16 cellular contexts compared by ENCODE assay signal in the genomic region with DNA sequence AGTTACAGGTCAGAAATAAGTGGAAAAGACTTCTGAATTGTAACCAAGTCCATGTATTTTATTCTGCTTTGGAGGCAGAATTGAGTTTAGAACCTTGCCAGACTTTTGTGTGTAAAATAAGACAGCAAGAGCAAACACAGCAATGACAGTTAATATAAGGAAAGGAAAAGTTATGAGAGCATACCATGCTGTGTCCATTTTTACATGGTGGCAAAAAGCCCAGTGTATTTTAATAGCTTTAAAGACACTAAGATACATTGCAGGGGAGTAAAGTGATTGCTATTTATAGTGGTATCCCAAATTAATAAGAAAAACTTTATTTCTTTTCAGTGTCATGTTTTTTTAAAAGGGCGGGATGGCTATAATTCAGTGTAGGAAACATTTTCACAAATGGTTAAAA. TPM values are rescaled to one million over a fixed set of nuclear protein-coding genes. Genes with fewer than 3 reads are reported as not detected.
DNase-seq lines count a peak whose midpoint lies in the region; ATAC-seq and TF ChIP-seq lines count a peak whose summit lies in the region.
"Had no signal": no experiment of that assay in that cellular context is flagged by ENCODE, and none has a peak within 500 bp of the region (broad histone marks: within the 10 kb centered on the region; RNA-seq: fewer than 3 reads in every experiment).

No MANE protein-coding gene starts in this region.

- TF ChIP-seq POLR2A in breast epithelium (IDR thresholded peaks at IDR 0.05) = no peak

- H3K9me3 Mint-ChIP-seq in MCF 10A (ENCODE audit: unreplicated experiment) (no peaks in the 10 kb centered on the region), nephron (no peaks in the 10 kb centered on the region)
- no peaks in the 10 kb centered on the region for H3K9me3 Mint-ChIP-seq in activated T-cell treated with anti-CD3 and anti-CD28 coated beads, Interleukin-2, amount 50 U/mL, for 72 hours
- H3K9me3 Mint-ChIP-seq: CD14-positive monocyte had no signal

- H3K27ac ChIP-seq in breast epithelium (no peak overlapping the region), heart right ventricle (peak overlapping the region in 7 of 10 donors; percentile 1 to 66 (median 56))
- H3K27ac ChIP-seq: SJCRH30 had no signal

- H3K4me1 Mint-ChIP-seq in MCF 10A (ENCODE audit: insufficient read depth, unreplicated experiment) (no peaks in the 10 kb centered on the region), nephron (peaks cover 34% of the 10 kb centered on the region)
- H3K4me1 Mint-ChIP-seq in activated T-cell treated with anti-CD3 and anti-CD28 coated beads, Interleukin-2, amount 50 U/mL, for 72 hours (ENCODE audit: low read depth) = no peaks in the 10 kb centered on the region
- H3K4me1 Mint-ChIP-seq: CD14-positive monocyte had no signal

- CTCF ChIA-PET in MCF 10A (lab: Yijun Ruan, JAX) = interaction anchor here (0.6 to 4.0 kb wide), 5 partner anchors 22 to 1993 kb away, joined by 3 to 41 read pairs (median 3); no protein-coding TSS in a partner anchor

- H3K4me3 Mint-ChIP-seq in MCF 10A (ENCODE audit: unreplicated experiment) (no peak overlapping the region), nephron (peak overlapping the region in 1 of 3 experiments; percentile 3)
- H3K4me3 Mint-ChIP-seq in activated T-cell treated with anti-CD3 and anti-CD28 coated beads, Interleukin-2, amount 50 U/mL, for 72 hours = no peak overlapping the region
- H3K4me3 Mint-ChIP-seq: CD14-positive monocyte had no signal

- DNase-seq in MCF 10A (ENCODE audit: unreplicated experiment) (no peak), breast epithelium (ENCODE audit: low spot score in 2 of 2) (no peak), heart right ventricle (no peak), Ammon's horn (ENCODE audit: low spot score) (no peak)
- no peak for DNase-seq in activated T-cell treated with anti-CD3 and anti-CD28 coated beads, Interleukin-2, amount 50 U/mL, for 72 hours
- DNase-seq in stimulated activated CD4-positive, alpha-beta T cell treated with anti-CD3 and anti-CD28 coated beads, Interleukin-12 subunit alpha, Interleukin-12 subunit beta, amount 100 ng/mL, for 4 hours = no peak
- DNase-seq: COR-L47, HCEC 1CT, Karpas-422, NCI-H1417, NCI-H2029, NCI-H510A treated with DMSO at 0.1 percent for 48 hours, SJCRH30 had no signal

- intact Hi-C loops in MCF 10A (cut with micrococcal nuclease) = no loop called here
- intact Hi-C loops in breast epithelium (cut with DNase I; ENCODE audit: low total_unique reads) = no loop called here
- intact Hi-C loops in heart right ventricle (cut with DNase I) = loop anchor here in 2 of 10 donors (1.0 to 2.0 kb wide), 2 partner anchors 21 to 24 kb away; no protein-coding TSS in a partner anchor

- WGBS in heart right ventricle, 2 donors = 51 to 84% methylated on average over 1 of the region's 1 CpG

- ATAC-seq in heart right ventricle (peak in 7 of 8 donors; percentile 36 to 86 (median 68)), GM21423 (IDR thresholded peaks at IDR 0.05; ENCODE audit: unreplicated experiment) (no peak)
- ATAC-seq in activated T-cell treated with anti-CD3 and anti-CD28 coated beads, Interleukin-2, amount 50 U/mL, for 72 hours (replicated peaks in 1 of 2) = no peak

- H3K4me3 ChIP-seq in breast epithelium = no peak overlapping the region
- H3K4me3 ChIP-seq in heart right ventricle = no peak overlapping the region
- H3K4me3 ChIP-seq: SJCRH30 had no signal

- POLR2A ChIA-PET in MCF 10A (lab: Yijun Ruan, JAX) = interaction anchor here (0.7 to 0.9 kb wide), 2 partner anchors 21 to 46 kb away, joined by 3 to 4 read pairs; partner anchors contain the start of gene CDC5L

- H3K4me1 ChIP-seq in breast epithelium (no peaks in the 10 kb centered on the region), heart right ventricle (peaks cover 0 to 36% (median 22%) of the 10 kb centered on the region in 9 donors)

- H3K36me3 ChIP-seq in breast epithelium = no peaks in the 10 kb centered on the region
- peaks cover 0 to 88% (median 12%) of the 10 kb centered on the region in 9 donors for H3K36me3 ChIP-seq in heart right ventricle

- peak overlapping the region; percentile 19 for H3K27ac Mint-ChIP-seq in MCF 10A (ENCODE audit: low read depth, unreplicated experiment)
- peak overlapping the region; percentile 25 to 61 (median 42) for H3K27ac Mint-ChIP-seq in nephron
- H3K27ac Mint-ChIP-seq in activated T-cell treated with anti-CD3 and anti-CD28 coated beads, Interleukin-2, amount 50 U/mL, for 72 hours = no peak overlapping the region
- H3K27ac Mint-ChIP-seq: CD14-positive monocyte had no signal

- no peaks in the 10 kb centered on the region for H3K27me3 ChIP-seq in breast epithelium
- no peaks in the 10 kb centered on the region for H3K27me3 ChIP-seq in heart right ventricle
- H3K27me3 ChIP-seq: SJCRH30 had no signal

- no TSS peak for BruUV-seq in MCF 10A (replicated peaks; lab: Mats Ljungman, UMichigan)

- TF ChIP-seq CTCF in MCF 10A (IDR thresholded peaks at IDR 0.05; ENCODE audit: unreplicated experiment) = no peak
- TF ChIP-seq CTCF in breast epithelium (IDR thresholded peaks at IDR 0.05) = no peak
- TF ChIP-seq CTCF in heart right ventricle (IDR thresholded peaks at IDR 0.05) = no peak
- TF ChIP-seq CTCF in nephron (IDR thresholded peaks at IDR 0.05; ENCODE audit: unreplicated experiment in 3 of 3) = no peak

- H3K9me3 ChIP-seq in breast epithelium = no peaks in the 10 kb centered on the region
- H3K9me3 ChIP-seq in heart right ventricle = no peaks in the 10 kb centered on the region
- H3K9me3 ChIP-seq: SJCRH30 had no signal

- H3K27me3 Mint-ChIP-seq in MCF 10A (ENCODE audit: insufficient read depth, unreplicated experiment) = no peaks in the 10 kb centered on the region
- no peaks in the 10 kb centered on the region for H3K27me3 Mint-ChIP-seq in nephron (ENCODE audit: low read depth)
- H3K27me3 Mint-ChIP-seq in activated T-cell treated with anti-CD3 and anti-CD28 coated beads, Interleukin-2, amount 50 U/mL, for 72 hours (ENCODE audit: low read depth) = no peaks in the 10 kb centered on the region

- H3K36me3 Mint-ChIP-seq in MCF 10A (ENCODE audit: insufficient read depth, unreplicated experiment) = peaks cover 45% of the 10 kb centered on the region
- H3K36me3 Mint-ChIP-seq in nephron (ENCODE audit: low read depth) = peaks cover 40% of the 10 kb centered on the region
- H3K36me3 Mint-ChIP-seq in activated T-cell treated with anti-CD3 and anti-CD28 coated beads, Interleukin-2, amount 50 U/mL, for 72 hours (ENCODE audit: insufficient read depth in 2 of 2) = peaks cover 0 to 18% of the 10 kb centered on the region in 2 donors

RNA-seq across cellular contexts. Expression of gene CDC5L, which starts 45.2 kb away (rescaled TPM):
- total RNA-seq in MCF 10A (2022) (23.1 and 26.4 TPM in 2 replicates), breast epithelium (10 to 100 TPM; 21.1 to 29.1 (median 22.0) TPM), heart right ventricle (10 to 100 TPM; 17.5 to 26.5 (median 20.9) TPM)
- polyA plus RNA-seq in heart right ventricle = 1 to 10 TPM; 5.4 to 9.3 TPM
- 10 to 100 TPM; 17.9 to 19.3 TPM for total RNA-seq in activated T-cell treated with anti-CD3 and anti-CD28 coated beads, Interleukin-2, amount 50 U/mL, for 72 hours

Comparison
In these comparisons a context has a peak if more than half of its experiments do, and no peak if none do; other contexts are left out.
1. H3K27ac ChIP-seq: peak in heart right ventricle (7 of 10); none in breast epithelium (0 of 2).
2. ATAC-seq: peak in heart right ventricle (7 of 8); none in activated T-cell treated with anti-CD3 and anti-CD28 coated beads, Interleukin-2, amount 50 U/mL, for 72 hours (0 of 2) and GM21423 (single experiment).